Comparison of ENCODE assay signal across 13 cellular contexts in genomic region chr2:72198532-72199241, GRCh38. TPM values are rescaled to one million over a fixed set of nuclear protein-coding genes. Genes with fewer than 3 reads are reported as not detected.
DNase-seq lines count a peak whose midpoint lies in the region; ATAC-seq and TF ChIP-seq lines count a peak whose summit lies in the region.
"Had no signal": no experiment of that assay in that cellular context is flagged by ENCODE, and none has a peak within 500 bp of the region (broad histone marks: within the 10 kb centered on the region; RNA-seq: fewer than 3 reads in every experiment).

No MANE protein-coding gene starts in this region.

- H3K4me3 ChIP-seq in AG04450 (ENCODE audit: low read depth, low read length), result no peak overlapping the region
- H3K4me3 ChIP-seq in cardiac fibroblast (replicated peaks in 1 of 2; ENCODE audit: low read depth in 2 of 2, low read length in 2 of 2), result no peak overlapping the region
- H3K4me3 ChIP-seq: K562, SK-N-MC, upper lobe of right lung had no signal

- H3K27ac ChIP-seq in AG04450 (ENCODE audit: low read depth, low read length), result no peak overlapping the region
- H3K27ac ChIP-seq: SK-N-MC, upper lobe of right lung had no signal

- CTCF ChIA-PET in AG04450 (lab: Charles Lee), result interaction anchor here (1.3 kb wide), 1 partner anchor 10 kb away, joined by 3 read pairs; no protein-coding TSS in a partner anchor

- TF ChIP-seq CTCF in AG04450 (IDR thresholded peaks at IDR 0.05; ENCODE audit: low read depth, low read length) (peak; percentile 33), cardiac fibroblast (IDR thresholded peaks at IDR 0.05; ENCODE audit: low read depth, low read length) (peak; percentile 28)

- H3K9me3 ChIP-seq in AG04450 (ENCODE audit: control insufficient read depth, insufficient read depth, low read length), result no peaks in the 10 kb centered on the region
- H3K9me3 ChIP-seq: upper lobe of right lung had no signal

- DNase-seq in AG04450 (ENCODE audit: low read depth, low spot score) (no peak), HPDE6-E6E7 (ENCODE audit: extremely low spot score) (peak; percentile 32), cardiac fibroblast (ENCODE audit: low read depth in 2 of 2) (peak; percentile 77 to 84), kidney tubule cell (ENCODE audit: low spot score) (peak; percentile 61), inferior parietal cortex (ENCODE audit: extremely low spot score) (no peak), GF-D8 (lab: John Stamatoyannopoulos, UW) (no peak), anterior cingulate cortex (lab: John Stamatoyannopoulos, UW) (no peak)
- DNase-seq: activated CD4-positive, alpha-beta T cell treated with anti-CD3 and anti-CD28 coated beads, Interleukin-2, amount 10 ng/mL, durations not matched to agents 24 days and 14 days; CD8-positive, alpha-beta memory T cell; upper lobe of right lung had no signal

- no peaks in the 10 kb centered on the region for H3K27me3 ChIP-seq in AG04450 (ENCODE audit: control insufficient read depth, insufficient read depth, low read length)
- H3K27me3 ChIP-seq: upper lobe of right lung had no signal

- ATAC-seq in HG02678 (IDR thresholded peaks at IDR 0.05; ENCODE audit: unreplicated experiment), result no peak
- ATAC-seq: K562, upper lobe of right lung had no signal

- POLR2A ChIA-PET in AG04450 (lab: Yijun Ruan, JAX), result no interaction called here

RNA-seq across cellular contexts. Expression of gene CYP26B1, which starts 51.0 kb away (rescaled TPM):
- 0.01 and 0.04 TPM in 2 replicates for polyA plus RNA-seq in AG04450 (2011; rRNA removed)
- 0.09 and 0.32 TPM in 2 replicates for polyA minus RNA-seq in AG04450 (2011; rRNA and poly(A)+ RNA removed)
- polyA plus RNA-seq: CD8-positive, alpha-beta memory T cell had no signal

Comparison
In these comparisons a context has a peak if more than half of its experiments do, and no peak if none do; other contexts are left out.
1. DNase-seq: peak in HPDE6-E6E7 (single experiment), cardiac fibroblast (2 of 2) and kidney tubule cell (single experiment); none in AG04450 (single experiment), inferior parietal cortex (single experiment), GF-D8 (single experiment) and anterior cingulate cortex (0 of 58).